ENCODE assay signal across 17 cellular contexts in genomic region chr5:25107878-25108277, GRCh38.
DNase-seq lines count a peak whose midpoint lies in the region; ATAC-seq and TF ChIP-seq lines count a peak whose summit lies in the region.
"Had no signal": no experiment of that assay in that cellular context is flagged by ENCODE, and none has a peak within 500 bp of the region (broad histone marks: within the 10 kb centered on the region; RNA-seq: fewer than 3 reads in every experiment).

No MANE protein-coding gene starts in this region.

- H3K79me2 ChIP-seq in PC-3 (ENCODE audit: low read length) = no peaks in the 10 kb centered on the region
- H3K79me2 ChIP-seq in mammary epithelial cell (ENCODE audit: insufficient read depth, low read length) = no peaks in the 10 kb centered on the region

- intact Hi-C loops in PC-3 (cut with micrococcal nuclease) (no loop called here), mammary epithelial cell (cut with micrococcal nuclease) (no loop called here), heart left ventricle (cut with DNase I) (no loop called here), uterus (cut with DNase I; ENCODE audit: low total_unique reads) (no loop called here)

- H4K20me1 ChIP-seq in PC-3 (ENCODE audit: low read length) = no peaks in the 10 kb centered on the region
- H4K20me1 ChIP-seq in mammary epithelial cell (ENCODE audit: insufficient read depth, low read length) = no peaks in the 10 kb centered on the region
- H4K20me1 ChIP-seq: BLaER1 had no signal

- H3K27ac ChIP-seq in HEK293 (ENCODE audit: extremely low read depth, low read depth, low read length) (no peak overlapping the region), PC-3 (ENCODE audit: low read length) (peak overlapping the region; percentile 44), mammary epithelial cell (ENCODE audit: insufficient read depth, low read depth, low read length) (no peak overlapping the region), heart left ventricle (no peak overlapping the region), uterus (no peak overlapping the region)
- H3K27ac ChIP-seq: BLaER1, SJCRH30 had no signal

- DNase-seq in PC-3 (peak; percentile 80), mammary epithelial cell (peak; percentile 12), heart left ventricle (no peak), CD1c-positive myeloid dendritic cell (ENCODE audit: extremely low spot score) (no peak), uterus (no peak)
- no peak for DNase-seq in activated CD4-positive, alpha-beta T cell treated with anti-CD3 and anti-CD28 coated beads for 1 hour
- DNase-seq: CD8-positive, alpha-beta memory T cell; DMS79; KG1; NCI-H1048; NCI-H146; NCI-H2081; NCI-H524 treated with DMSO at 0.1 percent for 48 hours; RPMI8226; SJCRH30 had no signal

- POLR2A ChIA-PET in HEK293 (lab: Yijun Ruan, JAX) = no interaction called here
- POLR2A ChIA-PET in PC-3 (lab: Charles Lee; ENCODE audit: unreplicated experiment) = no interaction called here

- no peaks in the 10 kb centered on the region for H3K27me3 ChIP-seq in PC-3 (ENCODE audit: low read length)
- no peaks in the 10 kb centered on the region for H3K27me3 ChIP-seq in mammary epithelial cell (ENCODE audit: insufficient read depth, low read length)
- no peaks in the 10 kb centered on the region for H3K27me3 ChIP-seq in heart left ventricle
- H3K27me3 ChIP-seq in uterus = no peaks in the 10 kb centered on the region
- H3K27me3 ChIP-seq: BLaER1, SJCRH30 had no signal

- 11% methylated on average over 5 of the region's 5 CpGs for WGBS in mammary epithelial cell (ENCODE audit: low coverage, missing lambda C conversion rate)
- 61 to 66% (median 62%) methylated on average over 5 of the region's 5 CpGs for WGBS in heart left ventricle, 4 donors

- H3K36me3 ChIP-seq in HEK293 (ENCODE audit: control insufficient read depth in 2 of 2, insufficient read depth in 1 of 2, low read length in 2 of 2) = no peaks in the 10 kb centered on the region
- no peaks in the 10 kb centered on the region for H3K36me3 ChIP-seq in PC-3 (ENCODE audit: low read depth, low read length)
- H3K36me3 ChIP-seq in mammary epithelial cell (ENCODE audit: insufficient read depth, low read length) = no peaks in the 10 kb centered on the region
- H3K36me3 ChIP-seq in heart left ventricle = no peaks in the 10 kb centered on the region
- H3K36me3 ChIP-seq in uterus = no peaks in the 10 kb centered on the region
- H3K36me3 ChIP-seq: BLaER1, SJCRH30 had no signal

- in situ Hi-C loops in mammary epithelial cell (cut with MboI; ENCODE audit: low sequenced_read_pairs in 2 of 2) = no loop called here

- BruUV-seq in PC-3 (replicated peaks; lab: Mats Ljungman, UMichigan) (no TSS peak), mammary epithelial cell (replicated peaks; lab: Mats Ljungman, UMichigan) (no TSS peak)

- H3K9me3 ChIP-seq in HEK293 (ENCODE audit: control insufficient read depth, insufficient read depth, low read depth, low read length) (no peaks in the 10 kb centered on the region), PC-3 (ENCODE audit: low read length) (no peaks in the 10 kb centered on the region), mammary epithelial cell (replicated peaks; ENCODE audit: insufficient read depth, low read length) (no peaks in the 10 kb centered on the region), heart left ventricle (peaks cover 0 to 17% (median 0%) of the 10 kb centered on the region in 12 donors), uterus (no peaks in the 10 kb centered on the region)
- H3K9me3 ChIP-seq: BLaER1, SJCRH30 had no signal

- H3F3A ChIP-seq in PC-3 (ENCODE audit: low read length, unreplicated experiment) = peaks cover 6% of the 10 kb centered on the region

- H2AFZ ChIP-seq in PC-3 (ENCODE audit: low read length) (peak overlapping the region; percentile 45), mammary epithelial cell (ENCODE audit: low read depth, low read length) (no peak overlapping the region)

- H3K9ac ChIP-seq in PC-3 (ENCODE audit: low read length) = no peak overlapping the region
- H3K9ac ChIP-seq in mammary epithelial cell (ENCODE audit: insufficient read depth, low read length) = no peak overlapping the region
- H3K9ac ChIP-seq: BLaER1 had no signal

- CTCF ChIA-PET in HEK293 (lab: Yijun Ruan, JAX) = interaction anchor here (0.6 kb wide), 1 partner anchor 28 kb away, joined by 4 read pairs; no protein-coding TSS in a partner anchor
- CTCF ChIA-PET in PC-3 (lab: Charles Lee) = no interaction called here
- CTCF ChIA-PET in mammary epithelial cell (lab: Charles Lee; ENCODE audit: low non-redundant PET) = no interaction called here

- TF ChIP-seq CTCF in HEK293 (tag by site-specific recombination; IDR thresholded peaks at IDR 0.05) = no peak
- TF ChIP-seq CTCF in PC-3 (conservative IDR thresholded peaks at IDR 0.05; ENCODE audit: low read depth, low read length) = no peak
- TF ChIP-seq CTCF in mammary epithelial cell (conservative IDR thresholded peaks at IDR 0.05 in 1 of 2, IDR thresholded peaks at IDR 0.05 in 1 of 2; ENCODE audit: extremely low read depth in 1 of 2, insufficient read depth in 1 of 2, low read depth in 1 of 2, low read length in 2 of 2) = no peak
- no peak for TF ChIP-seq CTCF in heart left ventricle (IDR thresholded peaks at IDR 0.05)
- TF ChIP-seq CTCF in uterus (IDR thresholded peaks at IDR 0.05) = no peak

- ATAC-seq in PC-3 (peak; percentile 84), heart left ventricle (no peak)

- H3K4me1 ChIP-seq in HEK293 (ENCODE audit: control insufficient read depth, insufficient read depth, low read length) (no peaks in the 10 kb centered on the region), PC-3 (ENCODE audit: insufficient read depth, low read length) (peaks cover 12% of the 10 kb centered on the region; the same call in 1 of the 2 replicates), mammary epithelial cell (ENCODE audit: insufficient read depth, low read length) (no peaks in the 10 kb centered on the region), heart left ventricle (no peaks in the 10 kb centered on the region), uterus (no peaks in the 10 kb centered on the region)
- H3K4me1 ChIP-seq: BLaER1, SJCRH30 had no signal

- dilution Hi-C loops in mammary epithelial cell (cut with HindIII; ENCODE audit: low sequenced_read_pairs) = no loop called here

- H3K4me3 ChIP-seq in HEK293 (ENCODE audit: low read depth, low read length) = peak overlapping the region; percentile 8
- peak overlapping the region; percentile 44 for H3K4me3 ChIP-seq in PC-3 (ENCODE audit: low read length)
- no peak overlapping the region for H3K4me3 ChIP-seq in mammary epithelial cell (replicated peaks in 1 of 3; ENCODE audit: insufficient read depth in 1 of 3, low read depth in 2 of 3, low read length in 3 of 3)
- H3K4me3 ChIP-seq in heart left ventricle = no peak overlapping the region
- H3K4me3 ChIP-seq in uterus = no peak overlapping the region
- H3K4me3 ChIP-seq: BLaER1, SJCRH30 had no signal

- H3K4me2 ChIP-seq in PC-3 (ENCODE audit: low read length) (peak overlapping the region; percentile 70), mammary epithelial cell (ENCODE audit: insufficient read depth, low read depth, low read length) (no peak overlapping the region)
- H3K4me2 ChIP-seq: BLaER1 had no signal

- 0 out of 2 replicates have a peak, but pooled peaks cover 3% of the 10 kb centered on the region for H3K9me2 ChIP-seq in PC-3 (replicated peaks; ENCODE audit: low read length)

- no peak for TF ChIP-seq POLR2A in heart left ventricle (IDR thresholded peaks at IDR 0.05)
- no peak for TF ChIP-seq POLR2A in uterus (IDR thresholded peaks at IDR 0.05)

TF ChIP-seq in HEK293, 187 proteins besides CTCF, POLR2A, EP300 and RAD21:
- TF ChIP-seq ZBTB6 (tag by site-specific recombination; IDR thresholded peaks at IDR 0.05) (no peak), ZNF792 (tag by site-specific recombination; IDR thresholded peaks at IDR 0.05) (no peak), ZNF600 (tag by site-specific recombination; IDR thresholded peaks at IDR 0.05) (no peak), TSHZ1 (tag by site-specific recombination; IDR thresholded peaks at IDR 0.05; ENCODE audit: borderline replicate concordance) (no peak), HOXA7 (CRISPR knock-in tag; IDR thresholded peaks at IDR 0.05; ENCODE audit: borderline replicate concordance) (no peak)

Comparison
In these comparisons a context has a peak if more than half of its experiments do, and no peak if none do; other contexts are left out.
1. H3K4me3 ChIP-seq: peak in HEK293 (single experiment) and PC-3 (single experiment); none in mammary epithelial cell (0 of 3), heart left ventricle (0 of 12) and uterus (0 of 2).
2. DNase-seq: peak in PC-3 (single experiment) and mammary epithelial cell (single experiment); none in heart left ventricle (0 of 5), CD1c-positive myeloid dendritic cell (single experiment), uterus (0 of 2) and activated CD4-positive, alpha-beta T cell treated with anti-CD3 and anti-CD28 coated beads for 1 hour (single experiment).